Comparison of ENCODE assay signal across 17 cellular contexts in the genomic region with DNA sequence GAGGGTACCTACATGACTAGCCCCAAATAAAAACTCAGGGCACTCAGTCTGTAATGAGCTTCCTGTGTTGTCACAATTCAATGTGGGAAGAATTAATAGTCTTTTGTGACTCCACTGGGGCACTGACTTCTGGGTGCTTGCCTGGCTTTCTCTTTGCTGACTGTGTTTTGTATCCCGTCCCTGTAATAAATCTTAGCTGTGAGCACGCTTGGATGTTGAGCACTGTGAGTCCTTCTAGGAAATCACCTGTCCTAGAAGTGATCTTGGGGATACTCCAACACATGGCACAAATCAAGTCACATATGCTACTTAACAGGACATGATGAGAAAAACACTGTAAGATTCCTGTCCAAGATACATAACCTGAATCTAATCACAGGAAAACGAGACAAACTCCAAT.
A peak's percentile ranks its signal among the peaks of the same experiment; 100 is the strongest.
DNase-seq lines count a peak whose midpoint lies in the region; ATAC-seq and TF ChIP-seq lines count a peak whose summit lies in the region.
"Had no signal": no experiment of that assay in that cellular context is flagged by ENCODE, and none has a peak within 500 bp of the region (broad histone marks: within the 10 kb centered on the region; RNA-seq: fewer than 3 reads in every experiment).

No MANE protein-coding gene starts in this region.

- H3K27ac Mint-ChIP-seq in endodermal cell (peak overlapping the region; percentile 1), osteocyte (ENCODE audit: unreplicated experiment) (peak overlapping the region; percentile 36)
- H3K27ac Mint-ChIP-seq in stimulated activated effector memory CD8-positive, alpha-beta T cell treated with anti-CD3 and anti-CD28 coated beads, Interleukin-12 subunit alpha, Interleukin-12 subunit beta, amount 100 ng/mL, for 72 hours, result peak overlapping the region; percentile 33
- H3K27ac Mint-ChIP-seq: CD4-positive, alpha-beta memory T cell; HFFc6 had no signal

- no peak overlapping the region for H3K27ac ChIP-seq in endodermal cell (ENCODE audit: low read depth, low read length)
- H3K27ac ChIP-seq in RWPE1, result no peak overlapping the region
- H3K27ac ChIP-seq: A549, C4-2B had no signal

- H3K27me3 ChIP-seq in endodermal cell (ENCODE audit: control insufficient read depth, insufficient read depth, low read length, poor library complexity, severe bottlenecking), result no peaks in the 10 kb centered on the region
- H3K27me3 ChIP-seq: BE2C had no signal

- WGBS in endodermal cell (ENCODE audit: insufficient coverage in 1 of 2, insufficient read length in 1 of 2), 2 experiments, result 94 to 100% methylated on average over 2 to 3 of the region's 3 CpGs

- DNase-seq in LNCaP clone FGC (ENCODE audit: low read depth), result peak; percentile 1
- DNase-seq in endodermal cell, result no peak
- no peak for DNase-seq in osteocyte (ENCODE audit: extremely low spot score, unreplicated experiment)
- DNase-seq in stimulated activated effector memory CD8-positive, alpha-beta T cell treated with anti-CD3 and anti-CD28 coated beads, Interleukin-12 subunit alpha, Interleukin-12 subunit beta, amount 100 ng/mL, for 72 hours (ENCODE audit: low spot score in 2 of 2), result no peak
- no peak for DNase-seq in left lobe of liver (ENCODE audit: low spot score)
- no peak for DNase-seq in RWPE1 (ENCODE audit: low spot score)
- DNase-seq: BE2C; CD4-positive, alpha-beta memory T cell; DMS153; DMS79 treated with DMSO at 0.1 percent for 48 hours; EL; GDM1; HCEC 1CT; HFFc6 had no signal

- POLR2A ChIA-PET in RWPE1 (lab: Yijun Ruan, JAX; ENCODE audit: low non-redundant PET), result no interaction called here

- H3K4me1 Mint-ChIP-seq in endodermal cell (peaks cover 7% of the 10 kb centered on the region), osteocyte (ENCODE audit: unreplicated experiment) (peaks cover 41% of the 10 kb centered on the region)
- peaks cover 20% of the 10 kb centered on the region for H3K4me1 Mint-ChIP-seq in stimulated activated effector memory CD8-positive, alpha-beta T cell treated with anti-CD3 and anti-CD28 coated beads, Interleukin-12 subunit alpha, Interleukin-12 subunit beta, amount 100 ng/mL, for 72 hours

- no peak overlapping the region for H3K4me3 Mint-ChIP-seq in endodermal cell
- H3K4me3 Mint-ChIP-seq in osteocyte (ENCODE audit: unreplicated experiment), result no peak overlapping the region
- H3K4me3 Mint-ChIP-seq in stimulated activated effector memory CD8-positive, alpha-beta T cell treated with anti-CD3 and anti-CD28 coated beads, Interleukin-12 subunit alpha, Interleukin-12 subunit beta, amount 100 ng/mL, for 72 hours, result no peak overlapping the region
- H3K4me3 Mint-ChIP-seq: CD4-positive, alpha-beta memory T cell; HFFc6 had no signal

- no peaks in the 10 kb centered on the region for H3K4me1 ChIP-seq in endodermal cell (ENCODE audit: control insufficient read depth, insufficient read depth, low read length)
- H3K4me1 ChIP-seq: A549, BE2C had no signal

- no peak overlapping the region for H3K4me3 ChIP-seq in LNCaP clone FGC (ENCODE audit: low read depth, low read length)
- no peak overlapping the region for H3K4me3 ChIP-seq in endodermal cell (ENCODE audit: low read length)
- H3K4me3 ChIP-seq: A549 had no signal

- H3K36me3 Mint-ChIP-seq in endodermal cell (ENCODE audit: low read depth) (peaks cover 41% of the 10 kb centered on the region), osteocyte (ENCODE audit: unreplicated experiment) (peaks cover 48% of the 10 kb centered on the region)
- H3K36me3 Mint-ChIP-seq in stimulated activated effector memory CD8-positive, alpha-beta T cell treated with anti-CD3 and anti-CD28 coated beads, Interleukin-12 subunit alpha, Interleukin-12 subunit beta, amount 100 ng/mL, for 72 hours, result peaks cover 98% of the 10 kb centered on the region

- ATAC-seq in stimulated activated effector memory CD8-positive, alpha-beta T cell treated with anti-CD3 and anti-CD28 coated beads, Interleukin-12 subunit alpha, Interleukin-12 subunit beta, amount 100 ng/mL, for 72 hours, result no peak
- ATAC-seq in left lobe of liver, result no peak
- ATAC-seq in GM21381 (IDR thresholded peaks at IDR 0.05; ENCODE audit: unreplicated experiment), result no peak
- ATAC-seq: A549 had no signal

- no peaks in the 10 kb centered on the region for H3K9me3 ChIP-seq in endodermal cell (ENCODE audit: control insufficient read depth, low read length)
- H3K9me3 ChIP-seq: A549, BE2C had no signal

- no peaks in the 10 kb centered on the region for H3K9me3 Mint-ChIP-seq in endodermal cell
- H3K9me3 Mint-ChIP-seq in osteocyte (ENCODE audit: unreplicated experiment), result no peaks in the 10 kb centered on the region
- no peaks in the 10 kb centered on the region for H3K9me3 Mint-ChIP-seq in stimulated activated effector memory CD8-positive, alpha-beta T cell treated with anti-CD3 and anti-CD28 coated beads, Interleukin-12 subunit alpha, Interleukin-12 subunit beta, amount 100 ng/mL, for 72 hours
- H3K9me3 Mint-ChIP-seq: HFFc6 had no signal

- H3K9ac ChIP-seq in endodermal cell (ENCODE audit: extremely low read depth, low read length, poor library complexity, severe bottlenecking), result no peak overlapping the region

- no peaks in the 10 kb centered on the region for H3K27me3 Mint-ChIP-seq in endodermal cell (ENCODE audit: insufficient read depth)
- H3K27me3 Mint-ChIP-seq in osteocyte (ENCODE audit: unreplicated experiment), result no peaks in the 10 kb centered on the region
- H3K27me3 Mint-ChIP-seq: CD4-positive, alpha-beta memory T cell had no signal

- peaks cover 52% of the 10 kb centered on the region for H3K36me3 ChIP-seq in endodermal cell (ENCODE audit: control insufficient read depth, insufficient read depth, low read length)
- H3K36me3 ChIP-seq: BE2C had no signal

- TF ChIP-seq CTCF in LNCaP clone FGC (IDR thresholded peaks at IDR 0.05; ENCODE audit: control insufficient read depth, extremely low read depth, insufficient read depth), result no peak
- no peak for TF ChIP-seq CTCF in endodermal cell (conservative IDR thresholded peaks at IDR 0.05)
- no peak for TF ChIP-seq CTCF in osteocyte (IDR thresholded peaks at IDR 0.05)
- TF ChIP-seq CTCF in RWPE1 (conservative IDR thresholded peaks at IDR 0.05; ENCODE audit: low read depth), result no peak

- CTCF ChIA-PET in RWPE1 (lab: Yijun Ruan, JAX), result no interaction called here
